ENCODE assay signal across 1 cellular context in genomic region chr9:32456564-32456963, GRCh38.
A peak's percentile ranks its signal among the peaks of the same experiment; 100 is the strongest.
TF ChIP-seq lines count a peak whose summit lies in the region.

No MANE protein-coding gene starts in this region.

TF ChIP-seq in HepG2, 621 proteins besides CTCF, POLR2A, EP300 and RAD21 (continued from another document and continues in another):
- TF ChIP-seq, protein P1, sequence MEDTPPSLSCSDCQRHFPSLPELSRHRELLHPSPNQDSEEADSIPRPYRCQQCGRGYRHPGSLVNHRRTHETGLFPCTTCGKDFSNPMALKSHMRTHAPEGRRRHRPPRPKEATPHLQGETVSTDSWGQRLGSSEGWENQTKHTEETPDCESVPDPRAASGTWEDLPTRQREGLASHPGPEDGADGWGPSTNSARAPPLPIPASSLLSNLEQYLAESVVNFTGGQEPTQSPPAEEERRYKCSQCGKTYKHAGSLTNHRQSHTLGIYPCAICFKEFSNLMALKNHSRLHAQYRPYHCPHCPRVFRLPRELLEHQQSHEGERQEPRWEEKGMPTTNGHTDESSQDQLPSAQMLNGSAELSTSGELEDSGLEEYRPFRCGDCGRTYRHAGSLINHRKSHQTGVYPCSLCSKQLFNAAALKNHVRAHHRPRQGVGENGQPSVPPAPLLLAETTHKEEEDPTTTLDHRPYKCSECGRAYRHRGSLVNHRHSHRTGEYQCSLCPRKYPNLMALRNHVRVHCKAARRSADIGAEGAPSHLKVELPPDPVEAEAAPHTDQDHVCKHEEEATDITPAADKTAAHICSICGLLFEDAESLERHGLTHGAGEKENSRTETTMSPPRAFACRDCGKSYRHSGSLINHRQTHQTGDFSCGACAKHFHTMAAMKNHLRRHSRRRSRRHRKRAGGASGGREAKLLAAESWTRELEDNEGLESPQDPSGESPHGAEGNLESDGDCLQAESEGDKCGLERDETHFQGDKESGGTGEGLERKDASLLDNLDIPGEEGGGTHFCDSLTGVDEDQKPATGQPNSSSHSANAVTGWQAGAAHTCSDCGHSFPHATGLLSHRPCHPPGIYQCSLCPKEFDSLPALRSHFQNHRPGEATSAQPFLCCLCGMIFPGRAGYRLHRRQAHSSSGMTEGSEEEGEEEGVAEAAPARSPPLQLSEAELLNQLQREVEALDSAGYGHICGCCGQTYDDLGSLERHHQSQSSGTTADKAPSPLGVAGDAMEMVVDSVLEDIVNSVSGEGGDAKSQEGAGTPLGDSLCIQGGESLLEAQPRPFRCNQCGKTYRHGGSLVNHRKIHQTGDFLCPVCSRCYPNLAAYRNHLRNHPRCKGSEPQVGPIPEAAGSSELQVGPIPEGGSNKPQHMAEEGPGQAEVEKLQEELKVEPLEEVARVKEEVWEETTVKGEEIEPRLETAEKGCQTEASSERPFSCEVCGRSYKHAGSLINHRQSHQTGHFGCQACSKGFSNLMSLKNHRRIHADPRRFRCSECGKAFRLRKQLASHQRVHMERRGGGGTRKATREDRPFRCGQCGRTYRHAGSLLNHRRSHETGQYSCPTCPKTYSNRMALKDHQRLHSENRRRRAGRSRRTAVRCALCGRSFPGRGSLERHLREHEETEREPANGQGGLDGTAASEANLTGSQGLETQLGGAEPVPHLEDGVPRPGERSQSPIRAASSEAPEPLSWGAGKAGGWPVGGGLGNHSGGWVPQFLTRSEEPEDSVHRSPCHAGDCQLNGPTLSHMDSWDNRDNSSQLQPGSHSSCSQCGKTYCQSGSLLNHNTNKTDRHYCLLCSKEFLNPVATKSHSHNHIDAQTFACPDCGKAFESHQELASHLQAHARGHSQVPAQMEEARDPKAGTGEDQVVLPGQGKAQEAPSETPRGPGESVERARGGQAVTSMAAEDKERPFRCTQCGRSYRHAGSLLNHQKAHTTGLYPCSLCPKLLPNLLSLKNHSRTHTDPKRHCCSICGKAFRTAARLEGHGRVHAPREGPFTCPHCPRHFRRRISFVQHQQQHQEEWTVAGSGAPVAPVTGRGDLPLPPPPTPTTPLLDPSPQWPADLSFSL (CRISPR knock-in tag; IDR thresholded peaks at IDR 0.05) = no peak
- TF ChIP-seq ZSCAN30 (CRISPR knock-in tag; IDR thresholded peaks at IDR 0.05) = no peak
- no peak for TF ChIP-seq TBP (CRISPR knock-in tag; IDR thresholded peaks at IDR 0.05)
- no peak for TF ChIP-seq NFE2L2 (IDR thresholded peaks at IDR 0.05; ENCODE audit: low read length)
- TF ChIP-seq, protein P2, sequence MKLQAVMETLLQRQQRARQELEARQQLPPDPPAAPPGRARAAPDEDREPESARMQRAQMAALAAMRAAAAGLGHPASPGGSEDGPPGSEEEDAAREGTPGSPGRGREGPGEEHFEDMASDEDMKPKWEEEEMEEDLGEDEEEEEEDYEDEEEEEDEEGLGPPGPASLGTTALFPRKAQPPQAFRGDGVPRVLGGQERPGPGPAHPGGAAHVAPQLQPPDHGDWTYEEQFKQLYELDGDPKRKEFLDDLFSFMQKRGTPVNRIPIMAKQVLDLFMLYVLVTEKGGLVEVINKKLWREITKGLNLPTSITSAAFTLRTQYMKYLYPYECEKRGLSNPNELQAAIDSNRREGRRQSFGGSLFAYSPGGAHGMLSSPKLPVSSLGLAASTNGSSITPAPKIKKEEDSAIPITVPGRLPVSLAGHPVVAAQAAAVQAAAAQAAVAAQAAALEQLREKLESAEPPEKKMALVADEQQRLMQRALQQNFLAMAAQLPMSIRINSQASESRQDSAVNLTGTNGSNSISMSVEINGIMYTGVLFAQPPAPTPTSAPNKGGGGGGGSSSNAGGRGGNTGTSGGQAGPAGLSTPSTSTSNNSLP (IDR thresholded peaks at IDR 0.05; ENCODE audit: low read depth, low read length) = no peak
- peak; percentile 71; the same call in 1 of the 2 replicates for TF ChIP-seq RXRB (CRISPR knock-in tag; IDR thresholded peaks at IDR 0.05; ENCODE audit: borderline replicate concordance)
- no peak for TF ChIP-seq ZMYM3 (CRISPR knock-in tag; IDR thresholded peaks at IDR 0.05)
- no peak for TF ChIP-seq HNRNPK (IDR thresholded peaks at IDR 0.05; ENCODE audit: low read depth, low read length, poor library complexity, severe bottlenecking)
- TF ChIP-seq HOXD1 (CRISPR knock-in tag; IDR thresholded peaks at IDR 0.05) = no peak
- no peak for TF ChIP-seq ZNF770 (CRISPR knock-in tag; IDR thresholded peaks at IDR 0.05)
- no peak for TF ChIP-seq ZNF569 (CRISPR knock-in tag; IDR thresholded peaks at IDR 0.05; ENCODE audit: borderline replicate concordance)
- TF ChIP-seq ZNF430 (CRISPR knock-in tag; IDR thresholded peaks at IDR 0.05) = no peak
- no peak for TF ChIP-seq ZNF296 (CRISPR knock-in tag; conservative IDR thresholded peaks at IDR 0.05)
- TF ChIP-seq ZNF12 (CRISPR knock-in tag; IDR thresholded peaks at IDR 0.05) = no peak
- TF ChIP-seq, protein P3, sequence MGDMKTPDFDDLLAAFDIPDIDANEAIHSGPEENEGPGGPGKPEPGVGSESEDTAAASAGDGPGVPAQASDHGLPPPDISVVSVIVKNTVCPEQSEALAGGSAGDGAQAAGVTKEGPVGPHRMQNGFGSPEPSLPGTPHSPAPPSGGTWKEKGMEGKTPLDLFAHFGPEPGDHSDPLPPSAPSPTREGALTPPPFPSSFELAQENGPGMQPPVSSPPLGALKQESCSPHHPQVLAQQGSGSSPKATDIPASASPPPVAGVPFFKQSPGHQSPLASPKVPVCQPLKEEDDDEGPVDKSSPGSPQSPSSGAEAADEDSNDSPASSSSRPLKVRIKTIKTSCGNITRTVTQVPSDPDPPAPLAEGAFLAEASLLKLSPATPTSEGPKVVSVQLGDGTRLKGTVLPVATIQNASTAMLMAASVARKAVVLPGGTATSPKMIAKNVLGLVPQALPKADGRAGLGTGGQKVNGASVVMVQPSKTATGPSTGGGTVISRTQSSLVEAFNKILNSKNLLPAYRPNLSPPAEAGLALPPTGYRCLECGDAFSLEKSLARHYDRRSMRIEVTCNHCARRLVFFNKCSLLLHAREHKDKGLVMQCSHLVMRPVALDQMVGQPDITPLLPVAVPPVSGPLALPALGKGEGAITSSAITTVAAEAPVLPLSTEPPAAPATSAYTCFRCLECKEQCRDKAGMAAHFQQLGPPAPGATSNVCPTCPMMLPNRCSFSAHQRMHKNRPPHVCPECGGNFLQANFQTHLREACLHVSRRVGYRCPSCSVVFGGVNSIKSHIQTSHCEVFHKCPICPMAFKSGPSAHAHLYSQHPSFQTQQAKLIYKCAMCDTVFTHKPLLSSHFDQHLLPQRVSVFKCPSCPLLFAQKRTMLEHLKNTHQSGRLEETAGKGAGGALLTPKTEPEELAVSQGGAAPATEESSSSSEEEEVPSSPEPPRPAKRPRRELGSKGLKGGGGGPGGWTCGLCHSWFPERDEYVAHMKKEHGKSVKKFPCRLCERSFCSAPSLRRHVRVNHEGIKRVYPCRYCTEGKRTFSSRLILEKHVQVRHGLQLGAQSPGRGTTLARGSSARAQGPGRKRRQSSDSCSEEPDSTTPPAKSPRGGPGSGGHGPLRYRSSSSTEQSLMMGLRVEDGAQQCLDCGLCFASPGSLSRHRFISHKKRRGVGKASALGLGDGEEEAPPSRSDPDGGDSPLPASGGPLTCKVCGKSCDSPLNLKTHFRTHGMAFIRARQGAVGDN (CRISPR knock-in tag; IDR thresholded peaks at IDR 0.05) = no peak
- TF ChIP-seq ZNF460 (CRISPR knock-in tag; IDR thresholded peaks at IDR 0.05; ENCODE audit: borderline replicate concordance) = no peak
- no peak for TF ChIP-seq ZNF570 (CRISPR knock-in tag; IDR thresholded peaks at IDR 0.05; ENCODE audit: borderline replicate concordance)
- TF ChIP-seq, protein P4, sequence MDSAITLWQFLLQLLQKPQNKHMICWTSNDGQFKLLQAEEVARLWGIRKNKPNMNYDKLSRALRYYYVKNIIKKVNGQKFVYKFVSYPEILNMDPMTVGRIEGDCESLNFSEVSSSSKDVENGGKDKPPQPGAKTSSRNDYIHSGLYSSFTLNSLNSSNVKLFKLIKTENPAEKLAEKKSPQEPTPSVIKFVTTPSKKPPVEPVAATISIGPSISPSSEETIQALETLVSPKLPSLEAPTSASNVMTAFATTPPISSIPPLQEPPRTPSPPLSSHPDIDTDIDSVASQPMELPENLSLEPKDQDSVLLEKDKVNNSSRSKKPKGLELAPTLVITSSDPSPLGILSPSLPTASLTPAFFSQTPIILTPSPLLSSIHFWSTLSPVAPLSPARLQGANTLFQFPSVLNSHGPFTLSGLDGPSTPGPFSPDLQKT (CRISPR knock-in tag; IDR thresholded peaks at IDR 0.05; ENCODE audit: borderline replicate concordance) = no peak
- TF ChIP-seq, protein P5, sequence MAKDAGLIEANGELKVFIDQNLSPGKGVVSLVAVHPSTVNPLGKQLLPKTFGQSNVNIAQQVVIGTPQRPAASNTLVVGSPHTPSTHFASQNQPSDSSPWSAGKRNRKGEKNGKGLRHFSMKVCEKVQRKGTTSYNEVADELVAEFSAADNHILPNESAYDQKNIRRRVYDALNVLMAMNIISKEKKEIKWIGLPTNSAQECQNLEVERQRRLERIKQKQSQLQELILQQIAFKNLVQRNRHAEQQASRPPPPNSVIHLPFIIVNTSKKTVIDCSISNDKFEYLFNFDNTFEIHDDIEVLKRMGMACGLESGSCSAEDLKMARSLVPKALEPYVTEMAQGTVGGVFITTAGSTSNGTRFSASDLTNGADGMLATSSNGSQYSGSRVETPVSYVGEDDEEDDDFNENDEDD (CRISPR knock-in tag; IDR thresholded peaks at IDR 0.05; ENCODE audit: borderline replicate concordance) = no peak
- TF ChIP-seq ZNF713 (CRISPR knock-in tag; IDR thresholded peaks at IDR 0.05) = no peak
- TF ChIP-seq, protein P6, sequence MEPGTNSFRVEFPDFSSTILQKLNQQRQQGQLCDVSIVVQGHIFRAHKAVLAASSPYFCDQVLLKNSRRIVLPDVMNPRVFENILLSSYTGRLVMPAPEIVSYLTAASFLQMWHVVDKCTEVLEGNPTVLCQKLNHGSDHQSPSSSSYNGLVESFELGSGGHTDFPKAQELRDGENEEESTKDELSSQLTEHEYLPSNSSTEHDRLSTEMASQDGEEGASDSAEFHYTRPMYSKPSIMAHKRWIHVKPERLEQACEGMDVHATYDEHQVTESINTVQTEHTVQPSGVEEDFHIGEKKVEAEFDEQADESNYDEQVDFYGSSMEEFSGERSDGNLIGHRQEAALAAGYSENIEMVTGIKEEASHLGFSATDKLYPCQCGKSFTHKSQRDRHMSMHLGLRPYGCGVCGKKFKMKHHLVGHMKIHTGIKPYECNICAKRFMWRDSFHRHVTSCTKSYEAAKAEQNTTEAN (CRISPR knock-in tag; conservative IDR thresholded peaks at IDR 0.05) = no peak
- no peak for TF ChIP-seq TEAD2 (CRISPR knock-in tag; IDR thresholded peaks at IDR 0.05)
- TF ChIP-seq TFAP4 (IDR thresholded peaks at IDR 0.05; ENCODE audit: borderline replicate concordance, low read depth) = no peak
- no peak for TF ChIP-seq TRIM24 (CRISPR knock-in tag; IDR thresholded peaks at IDR 0.05)
- no peak for TF ChIP-seq NCOA5 (CRISPR knock-in tag; IDR thresholded peaks at IDR 0.05)
- TF ChIP-seq SMAD9 (CRISPR knock-in tag; IDR thresholded peaks at IDR 0.05) = no peak
- no peak for TF ChIP-seq NR3C1 (CRISPR knock-in tag; IDR thresholded peaks at IDR 0.05)
- TF ChIP-seq, protein P7, sequence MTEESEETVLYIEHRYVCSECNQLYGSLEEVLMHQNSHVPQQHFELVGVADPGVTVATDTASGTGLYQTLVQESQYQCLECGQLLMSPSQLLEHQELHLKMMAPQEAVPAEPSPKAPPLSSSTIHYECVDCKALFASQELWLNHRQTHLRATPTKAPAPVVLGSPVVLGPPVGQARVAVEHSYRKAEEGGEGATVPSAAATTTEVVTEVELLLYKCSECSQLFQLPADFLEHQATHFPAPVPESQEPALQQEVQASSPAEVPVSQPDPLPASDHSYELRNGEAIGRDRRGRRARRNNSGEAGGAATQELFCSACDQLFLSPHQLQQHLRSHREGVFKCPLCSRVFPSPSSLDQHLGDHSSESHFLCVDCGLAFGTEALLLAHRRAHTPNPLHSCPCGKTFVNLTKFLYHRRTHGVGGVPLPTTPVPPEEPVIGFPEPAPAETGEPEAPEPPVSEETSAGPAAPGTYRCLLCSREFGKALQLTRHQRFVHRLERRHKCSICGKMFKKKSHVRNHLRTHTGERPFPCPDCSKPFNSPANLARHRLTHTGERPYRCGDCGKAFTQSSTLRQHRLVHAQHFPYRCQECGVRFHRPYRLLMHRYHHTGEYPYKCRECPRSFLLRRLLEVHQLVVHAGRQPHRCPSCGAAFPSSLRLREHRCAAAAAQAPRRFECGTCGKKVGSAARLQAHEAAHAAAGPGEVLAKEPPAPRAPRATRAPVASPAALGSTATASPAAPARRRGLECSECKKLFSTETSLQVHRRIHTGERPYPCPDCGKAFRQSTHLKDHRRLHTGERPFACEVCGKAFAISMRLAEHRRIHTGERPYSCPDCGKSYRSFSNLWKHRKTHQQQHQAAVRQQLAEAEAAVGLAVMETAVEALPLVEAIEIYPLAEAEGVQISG (CRISPR knock-in tag; IDR thresholded peaks at IDR 0.05) = no peak
- no peak for TF ChIP-seq HNRNPL (IDR thresholded peaks at IDR 0.05; ENCODE audit: low read depth, low read length)
- TF ChIP-seq ZNF607 (CRISPR knock-in tag; IDR thresholded peaks at IDR 0.05; ENCODE audit: borderline replicate concordance) = no peak
